Comparison of ENCODE assay signal across 21 cellular contexts in genomic region chr10:74174533-74174932, GRCh38. TPM values are rescaled to one million over a fixed set of nuclear protein-coding genes. Genes with fewer than 3 reads are reported as not detected.
DNase-seq lines count a peak whose midpoint lies in the region; ATAC-seq, FAIRE-seq and TF ChIP-seq lines count a peak whose summit lies in the region.
"Had no signal": no experiment of that assay in that cellular context is flagged by ENCODE, and none has a peak within 500 bp of the region (broad histone marks: within the 10 kb centered on the region; RNA-seq: fewer than 3 reads in every experiment).

No MANE protein-coding gene starts in this region.

- H3K27ac ChIP-seq in HL-60 (replicated peaks) (peak overlapping the region; percentile 40), PC-9 (0 out of 2 replicates have a peak overlapping the region, but pooled peaks have one; percentile 7)
- H3K27ac ChIP-seq: psoas muscle, thyroid gland, WERI-Rb-1 had no signal

- no peaks in the 10 kb centered on the region for H3K9me2 ChIP-seq in PC-9 (ENCODE audit: insufficient read depth)

- BruUV-seq in PC-9 (replicated peaks; lab: Mats Ljungman, UMichigan): no TSS peak

- FAIRE-seq in urothelium cell line (lab: Jason Lieb, UNC): no peak
- FAIRE-seq: GM12892 had no signal

- no peak overlapping the region for H2AFZ ChIP-seq in PC-9

- peaks cover 5% of the 10 kb centered on the region; the same call in 1 of the 2 replicates for H3K36me3 ChIP-seq in PC-9 (ENCODE audit: low read depth)
- H3K36me3 ChIP-seq: Peyer's patch, thyroid gland, WERI-Rb-1 had no signal

- ATAC-seq in left lobe of liver: peak; percentile 31
- ATAC-seq: effector memory CD8-positive, alpha-beta T cell; left cardiac atrium; psoas muscle; stimulated activated effector memory CD8-positive, alpha-beta T cell treated with anti-CD3 and anti-CD28 coated beads, Interleukin-12 subunit alpha, Interleukin-12 subunit beta, amount 100 ng/mL, for 72 hours had no signal

- H3K27me3 ChIP-seq in HL-60 (ENCODE audit: insufficient read depth, poor library complexity, severe bottlenecking): no peaks in the 10 kb centered on the region
- H3K27me3 ChIP-seq in PC-9 (ENCODE audit: insufficient read depth, low read depth): no peaks in the 10 kb centered on the region
- H3K27me3 ChIP-seq: Peyer's patch, thyroid gland had no signal

- CTCF ChIA-PET in PC-9 (lab: Charles Lee): interaction anchor here (0.6 kb wide), 3 partner anchors 41 to 56 kb away, joined by 3 to 5 read pairs (median 4); no protein-coding TSS in a partner anchor

- POLR2A ChIA-PET in PC-9 (lab: Charles Lee; ENCODE audit: unreplicated experiment): interaction anchor here (1.2 kb wide), 1 partner anchor 22 kb away, joined by 3 read pairs; no protein-coding TSS in a partner anchor

- no peaks in the 10 kb centered on the region for H3K9me3 ChIP-seq in PC-9 (ENCODE audit: insufficient read depth, low read depth)
- H3K9me3 ChIP-seq: Peyer's patch, psoas muscle, thyroid gland had no signal

- H4K20me1 ChIP-seq in PC-9 (ENCODE audit: insufficient read depth): no peaks in the 10 kb centered on the region

- H3F3A ChIP-seq in PC-9 (ENCODE audit: insufficient read depth, low read depth): peaks cover 18% of the 10 kb centered on the region

- no peak for DNase-seq in HL-60 (ENCODE audit: low read depth in 1 of 2, low spot score in 1 of 2)
- no peak for DNase-seq in PC-9
- no peak for DNase-seq in left lobe of liver (ENCODE audit: low spot score)
- DNase-seq in renal cortical epithelial cell (ENCODE audit: low read depth): peak; percentile 51
- DNase-seq in islet precursor cell: no peak
- DNase-seq in activated CD8-positive, alpha-beta memory T cell treated with anti-CD3 and anti-CD28 coated beads, Interleukin-2, amount 50 U/mL, for 4 hours: no peak
- DNase-seq in urothelium cell line (ENCODE audit: low spot score): no peak
- DNase-seq: activated effector memory CD4-positive, alpha-beta T cell treated with anti-CD3 and anti-CD28 coated beads, Interleukin-2, amount 50 U/mL, for 16 hours; AML-193; anterior cingulate cortex; cerebellar nuclear complex; effector memory CD8-positive, alpha-beta T cell; hippocampal formation; left cardiac atrium; NCI-H526 treated with DMSO at 0.1 percent for 48 hours; Peyer's patch; psoas muscle; thyroid gland; WERI-Rb-1 had no signal

- H3K79me2 ChIP-seq in PC-9 (ENCODE audit: low read depth): peaks cover 26% of the 10 kb centered on the region

- TF ChIP-seq CTCF in HL-60 (IDR thresholded peaks at IDR 0.05; ENCODE audit: insufficient read depth, low read length): no peak
- no peak for TF ChIP-seq CTCF in PC-9 (conservative IDR thresholded peaks at IDR 0.05)

- intact Hi-C loops in PC-9 (cut with micrococcal nuclease; ENCODE audit: unreplicated experiment): no loop called here

- H3K4me3 ChIP-seq in HL-60 (replicated peaks; ENCODE audit: insufficient read depth, low read length) (no peak overlapping the region), PC-9 (no peak overlapping the region)
- H3K4me3 ChIP-seq: Peyer's patch, psoas muscle, thyroid gland had no signal

- H3K4me2 ChIP-seq in PC-9: no peak overlapping the region

- H3K4me1 ChIP-seq in PC-9 (replicated peaks; ENCODE audit: insufficient read depth): peaks cover 29% of the 10 kb centered on the region

RNA-seq across cellular contexts. Expression of gene ADK, which starts 23.5 kb away (rescaled TPM):
- total RNA-seq in PC-9 (2021) (133 and 159 TPM in 2 replicates), left lobe of liver (76.2 TPM), renal cortical epithelial cell (66.9 and 74.9 TPM in 2 replicates)

RNA-seq across cellular contexts. Expression of gene AP3M1, which starts 23.9 kb away (rescaled TPM):
- total RNA-seq in PC-9 (2021) (44.0 and 59.4 TPM in 2 replicates), left lobe of liver (14.6 TPM), renal cortical epithelial cell (42.7 and 48.7 TPM in 2 replicates)
